ENCODE assay signal across 12 cellular contexts in the genomic region with DNA sequence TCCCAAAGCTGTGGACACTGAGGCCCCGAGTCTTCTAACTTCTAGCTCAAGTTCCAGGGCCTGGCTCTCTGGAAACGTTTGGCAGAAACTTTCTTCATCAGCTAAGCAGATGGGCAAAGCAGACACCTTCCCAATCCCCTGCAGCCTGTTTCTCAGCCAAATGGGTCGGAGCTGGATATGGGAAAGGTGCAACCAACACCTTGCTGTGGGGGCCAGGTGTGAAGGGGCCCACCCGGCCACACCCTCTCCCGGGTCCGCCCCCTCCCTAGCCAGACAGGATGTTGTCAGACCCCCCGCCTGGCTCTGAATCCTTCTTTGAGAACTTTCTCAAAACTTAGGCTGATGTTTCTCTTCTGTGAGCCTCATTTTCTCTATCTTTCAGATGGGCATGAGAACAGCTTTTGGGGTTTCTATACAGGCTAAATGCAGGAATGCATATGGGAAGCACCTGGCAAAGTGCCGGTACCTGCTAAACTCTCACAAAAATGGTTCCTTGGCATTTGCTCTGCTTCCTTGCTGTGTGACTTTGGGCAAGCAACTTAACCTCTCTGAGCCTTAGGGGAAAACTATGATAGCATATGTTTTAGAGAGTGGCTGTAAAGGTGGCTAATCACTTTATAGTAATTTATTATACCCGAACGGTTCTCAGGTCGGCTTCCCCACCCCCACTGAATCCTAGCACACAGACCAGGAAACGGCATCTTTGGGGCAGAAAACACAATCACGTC. TPM values are rescaled to one million over a fixed set of nuclear protein-coding genes. Genes with fewer than 3 reads are reported as not detected.
DNase-seq lines count a peak whose midpoint lies in the region; ATAC-seq and TF ChIP-seq lines count a peak whose summit lies in the region.
"Had no signal": no experiment of that assay in that cellular context is flagged by ENCODE, and none has a peak within 500 bp of the region (broad histone marks: within the 10 kb centered on the region; RNA-seq: fewer than 3 reads in every experiment).

No MANE protein-coding gene starts in this region.

- H3K36me3 ChIP-seq in PC-3 (ENCODE audit: low read depth, low read length) (no peaks in the 10 kb centered on the region), trophoblast cell (ENCODE audit: control insufficient read depth in 1 of 2, insufficient read depth in 2 of 2, low read length in 2 of 2) (peaks cover 45 to 47% of the 10 kb centered on the region in 2 experiments)

- H3K79me2 ChIP-seq in PC-3 (ENCODE audit: low read length) = no peaks in the 10 kb centered on the region; the same call in 1 of the 2 replicates
- H3K79me2 ChIP-seq in trophoblast cell (ENCODE audit: control insufficient read depth, insufficient read depth, low read length, poor library complexity) = peaks cover 33% of the 10 kb centered on the region

- H3K27me3 ChIP-seq in PC-3 (ENCODE audit: low read length) (no peaks in the 10 kb centered on the region), trophoblast cell (ENCODE audit: insufficient read depth, low read length) (no peaks in the 10 kb centered on the region)

- WGBS in trophoblast cell (ENCODE audit: extremely low coverage, insufficient coverage, insufficient read length) = no CpG with 5 or more reads among the region's 13 CpGs

- H3K23ac ChIP-seq in trophoblast cell (ENCODE audit: low read length) = no peak overlapping the region

- H2BK5ac ChIP-seq in trophoblast cell (ENCODE audit: low read depth, low read length, poor library complexity) = no peak overlapping the region

- ATAC-seq in PC-3 = no peak

- peak overlapping the region; percentile 30 for H3K4ac ChIP-seq in trophoblast cell (ENCODE audit: low read depth, low read length)

- H3K4me2 ChIP-seq in PC-3 (ENCODE audit: low read length) (0 out of 2 replicates have a peak overlapping the region, but pooled peaks have one; percentile 92), trophoblast cell (ENCODE audit: low read length) (peak overlapping the region; percentile 68)

- H4K91ac ChIP-seq in trophoblast cell (ENCODE audit: low read depth, low read length) = peak overlapping the region; percentile 29

- H4K12ac ChIP-seq in trophoblast cell (ENCODE audit: low read depth, low read length) = no peak overlapping the region

- H3K27ac ChIP-seq in PC-3 (ENCODE audit: low read length) (no peak overlapping the region), trophoblast cell (ENCODE audit: low read depth, low read length) (no peak overlapping the region)

- no peaks in the 10 kb centered on the region for H4K20me1 ChIP-seq in PC-3 (ENCODE audit: low read length)

- no peak overlapping the region for H2BK120ac ChIP-seq in trophoblast cell (ENCODE audit: insufficient read depth, low read length, poor library complexity)

- H3K4me1 ChIP-seq in PC-3 (ENCODE audit: insufficient read depth, low read length) (peaks cover 17% of the 10 kb centered on the region), trophoblast cell (ENCODE audit: control insufficient read depth in 1 of 2, insufficient read depth in 2 of 2, low read length in 2 of 2) (peaks cover 43 to 47% of the 10 kb centered on the region in 2 experiments)

- no TSS peak for BruUV-seq in PC-3 (replicated peaks; lab: Mats Ljungman, UMichigan)

- TF ChIP-seq CTCF in AG10803 (conservative IDR thresholded peaks at IDR 0.05; ENCODE audit: low read length) (no peak), PC-3 (conservative IDR thresholded peaks at IDR 0.05; ENCODE audit: low read depth, low read length) (no peak), fibroblast of pulmonary artery (IDR thresholded peaks at IDR 0.05; ENCODE audit: low read length, missing control alignments) (no peak)

- POLR2A ChIA-PET in PC-3 (lab: Charles Lee; ENCODE audit: unreplicated experiment) = no interaction called here

- H2AK5ac ChIP-seq in trophoblast cell (ENCODE audit: low read length) = peak overlapping the region; percentile 38

- H3K9me3 ChIP-seq in PC-3 (ENCODE audit: low read length) (no peaks in the 10 kb centered on the region), trophoblast cell (ENCODE audit: insufficient read depth, low read depth, low read length) (no peaks in the 10 kb centered on the region)

- H3K9me2 ChIP-seq in PC-3 (replicated peaks; ENCODE audit: low read length) = no peaks in the 10 kb centered on the region

- no peak overlapping the region for H2BK12ac ChIP-seq in trophoblast cell (ENCODE audit: low read length)

- H3K18ac ChIP-seq in trophoblast cell (ENCODE audit: low read length) = peak overlapping the region; percentile 27

- H4K8ac ChIP-seq in trophoblast cell (ENCODE audit: low read depth, low read length) = no peak overlapping the region

- DNase-seq in AG10803 (ENCODE audit: low read depth) = no peak
- no peak for DNase-seq in PC-3
- no peak for DNase-seq in fibroblast of pulmonary artery (ENCODE audit: low read depth)
- DNase-seq in trophoblast cell = no peak
- no peak for DNase-seq in NCI-H187 treated with DMSO at 0.1 percent for 48 hours (lab: John Stamatoyannopoulos, UW)
- DNase-seq in SIG-M5 treated with dmso at 0.1 percent for 504 hours (lab: John Stamatoyannopoulos, UW; ENCODE audit: unreplicated experiment) = no peak
- DNase-seq in NCI-H2196 treated with DMSO at 0.1 percent for 48 hours (lab: John Stamatoyannopoulos, UW; ENCODE audit: unreplicated experiment) = no peak
- DNase-seq in NCI-H526 treated with DMSO at 0.1 percent for 48 hours (lab: John Stamatoyannopoulos, UW) = no peak
- DNase-seq: activated CD8-positive, alpha-beta memory T cell treated with anti-CD3 and anti-CD28 coated beads for 24 hours; DMS79 treated with DMSO at 0.1 percent for 48 hours had no signal

- peak overlapping the region; percentile 97 for H3K4me3 ChIP-seq in AG10803 (ENCODE audit: low read length)
- H3K4me3 ChIP-seq in PC-3 (ENCODE audit: low read length) = no peak overlapping the region
- H3K4me3 ChIP-seq in fibroblast of pulmonary artery (replicated peaks; ENCODE audit: low read depth, low read length) = peak overlapping the region; percentile 99
- peak overlapping the region; percentile 82 for H3K4me3 ChIP-seq in trophoblast cell (ENCODE audit: low read depth, low read length)
- H3K4me3 ChIP-seq: HAP-1 had no signal

- intact Hi-C loops in PC-3 (cut with micrococcal nuclease) = loop anchor here (5.0 kb wide), 1 partner anchor 183 kb away; no protein-coding TSS in a partner anchor

- CTCF ChIA-PET in PC-3 (lab: Charles Lee) = no interaction called here

- H3F3A ChIP-seq in PC-3 (ENCODE audit: low read length, unreplicated experiment) = no peaks in the 10 kb centered on the region

- peak overlapping the region; percentile 25 for H3K14ac ChIP-seq in trophoblast cell (ENCODE audit: low read length)

- H2AFZ ChIP-seq in PC-3 (ENCODE audit: low read length) (no peak overlapping the region), trophoblast cell (ENCODE audit: insufficient read depth, low read length, poor library complexity) (no peak overlapping the region)

- H3K9ac ChIP-seq in PC-3 (ENCODE audit: low read length) (no peak overlapping the region), trophoblast cell (ENCODE audit: low read length) (peak overlapping the region; percentile 8)

- peaks cover 36% of the 10 kb centered on the region for H3K79me1 ChIP-seq in trophoblast cell (ENCODE audit: low read length)

RNA-seq across cellular contexts. Expression of a gene that starts 1.8 kb away (rescaled TPM):
- 5.4 and 6.2 TPM in 2 replicates for total RNA-seq in PC-3 (2014; rRNA removed)
- polyA plus RNA-seq in trophoblast cell (2013) = 74.2 and 76.9 TPM in 2 replicates
- total RNA-seq: bronchial epithelial cell had no signal

RNA-seq across cellular contexts. Expression of a gene that starts 48.4 kb away (rescaled TPM):
- total RNA-seq in PC-3 (2014; rRNA removed) = 106 and 133 TPM in 2 replicates
- 56.6 and 56.7 TPM in 2 replicates for polyA plus RNA-seq in trophoblast cell (2013)
